In the genomic region with DNA sequence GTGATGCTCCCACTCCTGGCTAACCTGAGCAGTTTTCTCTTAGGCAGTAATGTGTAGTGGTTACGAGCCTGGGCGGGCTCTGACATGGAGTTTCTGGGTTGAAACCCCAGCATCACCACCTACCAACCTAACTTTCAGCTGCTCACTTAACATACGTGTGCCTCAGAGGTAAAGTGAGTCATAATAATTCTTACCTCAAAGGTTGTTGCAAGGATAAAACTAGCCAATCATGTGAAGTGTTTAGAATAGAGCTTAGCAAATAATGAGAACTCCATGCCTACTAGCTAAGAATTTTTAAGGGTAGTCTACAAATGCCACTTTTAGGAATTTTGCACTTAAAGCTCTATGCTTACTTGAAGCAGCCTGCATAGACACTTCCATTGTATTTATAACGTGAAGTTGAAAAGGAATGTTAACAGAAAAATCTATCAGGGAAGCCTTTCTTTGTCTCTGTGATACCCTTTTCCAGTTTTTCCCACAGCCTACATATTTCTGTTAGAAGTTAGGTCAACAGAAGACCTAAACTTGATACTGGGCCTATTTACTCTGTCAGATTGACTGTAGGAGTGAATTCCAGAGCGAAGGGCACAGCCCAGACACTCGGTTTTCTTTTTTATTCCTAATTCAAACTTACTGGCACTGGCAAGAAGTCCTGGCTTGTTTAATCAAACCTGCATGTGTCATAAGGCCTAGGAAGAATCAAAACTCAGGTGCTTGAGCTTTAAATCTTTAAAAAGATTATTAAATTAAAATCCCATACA, we compare ENCODE assay signal across 25 cellular contexts.
"Had no signal": no experiment of that assay in that cellular context is flagged by ENCODE, and none has a peak within 500 bp of the region (broad histone marks: within the 10 kb centered on the region; RNA-seq: fewer than 3 reads in every experiment).

No MANE protein-coding gene starts in this region.

- H3K9me3 Mint-ChIP-seq: neural progenitor cell had no signal

- H3K9me3 ChIP-seq: lower lobe of right lung, neutrophil, right atrium auricular region, right lobe of liver, stomach, testis, thyroid gland, transverse colon, upper lobe of right lung had no signal

- H3K4me1 Mint-ChIP-seq: naive thymus-derived CD8-positive, alpha-beta T cell; nephron progenitor cell; neural progenitor cell; stimulated activated naive B cell treated with anti-CD40 and anti-IgM and Interleukin-4, amounts not matched to agents 10 μg/mL and 1 μg/mL and 100 μg/mL, for 72 hours had no signal

- H3K4me1 ChIP-seq: heart left ventricle, lower lobe of right lung, neural progenitor cell, parathyroid adenoma, right atrium auricular region, testis, thyroid gland, transverse colon, upper lobe of right lung had no signal

- H3K36me3 ChIP-seq: heart left ventricle, lower lobe of right lung, neural progenitor cell, neutrophil, right atrium auricular region, right lobe of liver, stomach, thyroid gland, transverse colon, upper lobe of right lung had no signal

- H3K4me2 ChIP-seq: neural progenitor cell, smooth muscle cell had no signal

- H3K27ac ChIP-seq: heart left ventricle, lower lobe of right lung, neural progenitor cell, neutrophil, parathyroid adenoma, right atrium auricular region, right lobe of liver, stomach, testis, thyroid gland, transverse colon, upper lobe of right lung had no signal

- H3K27ac Mint-ChIP-seq: naive thymus-derived CD8-positive, alpha-beta T cell; nephron progenitor cell; neural progenitor cell; stimulated activated naive B cell treated with anti-CD40 and anti-IgM and Interleukin-4, amounts not matched to agents 10 μg/mL and 1 μg/mL and 100 μg/mL, for 72 hours had no signal

- H2AFZ ChIP-seq: neural progenitor cell, parathyroid adenoma had no signal

- H3K79me2 ChIP-seq: parathyroid adenoma had no signal

- H3K4me3 Mint-ChIP-seq: naive thymus-derived CD8-positive, alpha-beta T cell; nephron progenitor cell; neural progenitor cell; stimulated activated naive B cell treated with anti-CD40 and anti-IgM and Interleukin-4, amounts not matched to agents 10 μg/mL and 1 μg/mL and 100 μg/mL, for 72 hours had no signal

- DNase-seq: heart left ventricle; islet precursor cell; lower lobe of right lung; mammary epithelial cell; mesenchymal stem cell; naive thymus-derived CD8-positive, alpha-beta T cell; nephron progenitor cell; occipital lobe; right lobe of liver; stimulated activated CD4-positive, alpha-beta T cell treated with anti-CD3 and anti-CD28 coated beads, Interleukin-2, amount 100 ng/mL, for 24 hours; stimulated activated CD4-positive, alpha-beta T cell treated with anti-CD3 and anti-CD28 coated beads, Interleukin-4, amount 100 ng/mL, for 1 hour; stimulated activated naive B cell treated with anti-CD40 and anti-IgM and Interleukin-4, amounts not matched to agents 10 μg/mL and 1 μg/mL and 100 μg/mL, for 72 hours; stimulated activated naive CD8-positive, alpha-beta T cell treated with anti-CD3 and anti-CD28 coated beads, Interleukin-15, Interleukin-2, amounts not matched to agents 100 U/mL and 50 U/mL, for 24 hours; stomach; testis; thyroid gland; transverse colon; upper lobe of right lung had no signal

- H3K36me3 Mint-ChIP-seq: naive thymus-derived CD8-positive, alpha-beta T cell; neural progenitor cell; stimulated activated naive B cell treated with anti-CD40 and anti-IgM and Interleukin-4, amounts not matched to agents 10 μg/mL and 1 μg/mL and 100 μg/mL, for 72 hours had no signal

- FAIRE-seq: urothelium cell line had no signal

- H3K9ac ChIP-seq: neural progenitor cell, parathyroid adenoma had no signal

- ATAC-seq: heart left ventricle; left lobe of liver; naive thymus-derived CD8-positive, alpha-beta T cell; stimulated activated naive B cell treated with anti-CD40 and anti-IgM and Interleukin-4, amounts not matched to agents 10 μg/mL and 1 μg/mL and 100 μg/mL, for 72 hours; stimulated activated naive CD8-positive, alpha-beta T cell treated with anti-CD3 and anti-CD28 coated beads, Interleukin-15, Interleukin-2, amounts not matched to agents 100 U/mL and 50 U/mL, for 24 hours; upper lobe of right lung had no signal

- H3K4me3 ChIP-seq: heart left ventricle, lower lobe of right lung, neural progenitor cell, right atrium auricular region, right lobe of liver, smooth muscle cell, stomach, testis, thyroid gland, transverse colon, upper lobe of right lung had no signal

- H3K27me3 ChIP-seq: neural progenitor cell, neutrophil, right atrium auricular region, right lobe of liver, stomach, testis, thyroid gland, transverse colon, upper lobe of right lung had no signal
